In genomic region chr13:80362488-80362887, GRCh38 we compare ENCODE assay signal across 1 cellular context.
A peak's percentile ranks its signal among the peaks of the same experiment; 100 is the strongest.
TF ChIP-seq lines count a peak whose summit lies in the region.

No MANE protein-coding gene starts in this region.

TF ChIP-seq in HepG2, 621 proteins besides CTCF, POLR2A, EP300 and RAD21:
- TF ChIP-seq PBX2 (CRISPR knock-in tag; IDR thresholded peaks at IDR 0.05): peak; percentile 44; the same call in 1 of the 2 replicates
- TF ChIP-seq FOXP1 (IDR thresholded peaks at IDR 0.05): no peak
- peak; percentile 18; the same call in 1 of the 2 replicates for TF ChIP-seq FOXP1 (CRISPR knock-in tag; IDR thresholded peaks at IDR 0.05)
- no peak for TF ChIP-seq CERS6 (CRISPR knock-in tag; IDR thresholded peaks at IDR 0.05)
